ENCODE assay signal across 7 cellular contexts in genomic region chr19:57789288-57789687, GRCh38.
"Had no signal": no experiment of that assay in that cellular context is flagged by ENCODE, and none has a peak within 500 bp of the region (broad histone marks: within the 10 kb centered on the region; RNA-seq: fewer than 3 reads in every experiment).

No MANE protein-coding gene starts in this region.

- H3K9ac ChIP-seq: GM23248 had no signal

- H3K27ac ChIP-seq: GM23248 had no signal

- FAIRE-seq: H1, H54 had no signal

- H3K4me3 ChIP-seq: GM23248, GM23338 had no signal

- DNase-seq: GM23248, GOT3, H9, HFFc6 had no signal

- H3K4me2 ChIP-seq: GM23338 had no signal

- H2AFZ ChIP-seq: GM23248, GM23338 had no signal
